In the genomic region with DNA sequence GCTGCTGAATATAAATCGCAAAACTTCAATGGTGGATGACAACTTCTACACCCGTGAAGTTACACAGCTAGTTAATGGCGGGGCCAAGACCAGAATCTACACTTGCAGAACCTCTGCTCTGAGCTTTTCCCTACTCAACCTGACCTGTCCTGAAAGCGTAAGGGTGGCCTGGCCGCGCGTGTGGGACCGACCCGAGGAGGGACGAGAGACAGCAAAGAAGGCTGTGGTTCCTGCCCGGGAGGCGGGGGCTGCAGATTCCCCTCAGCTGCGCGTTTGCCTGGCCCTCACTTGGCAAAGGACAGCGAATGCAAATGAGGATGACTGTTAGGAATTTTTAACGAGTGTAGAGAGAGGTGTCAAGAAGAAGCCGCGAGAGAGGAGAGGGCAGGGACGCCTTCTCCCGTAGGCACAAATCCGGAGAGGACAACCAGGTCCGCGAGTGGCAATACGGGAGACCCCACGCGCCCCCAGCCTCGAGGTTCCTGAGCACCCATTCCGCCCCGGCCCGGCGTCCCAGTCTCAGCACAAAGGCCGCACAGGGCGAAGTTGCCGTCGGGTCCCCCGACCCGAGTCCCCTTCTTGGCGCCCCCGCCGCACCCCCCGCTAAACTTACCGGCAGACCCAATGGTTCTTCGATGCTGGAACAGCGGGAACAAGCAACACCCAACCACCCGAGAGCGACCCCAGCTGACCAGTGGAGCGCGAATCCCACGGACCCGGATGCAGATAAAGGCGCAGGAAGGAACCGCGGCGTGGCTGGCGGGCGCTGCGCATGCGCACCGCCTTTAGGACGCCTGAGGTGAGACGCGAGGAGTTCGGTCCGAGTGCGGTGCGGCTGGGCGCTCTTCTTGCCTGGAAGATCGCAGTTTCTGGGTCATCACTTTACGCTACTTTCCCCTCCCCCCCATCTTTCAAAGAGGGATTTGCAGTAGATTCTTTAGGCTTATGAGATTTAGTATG, we compare ENCODE assay signal across 8 cellular contexts. TPM values are rescaled to one million over a fixed set of nuclear protein-coding genes. Genes with fewer than 3 reads are reported as not detected.
DNase-seq lines count a peak whose midpoint lies in the region; ATAC-seq, FAIRE-seq and TF ChIP-seq lines count a peak whose summit lies in the region.

TSS of gene GNPDA2 (minus strand) at position 696 of the 960 bp plus-strand sequence. CDS start 4,349 bp downstream, outside the sequence.

- H3K36me3 ChIP-seq in prostate gland (no peaks in the 10 kb centered on the region), urinary bladder (ENCODE audit: insufficient read depth) (no peaks in the 10 kb centered on the region)

- TF ChIP-seq POLR2A in GM12892 (IDR thresholded peaks at IDR 0.05; ENCODE audit: low read depth, low read length) (peak; percentile 92), prostate gland (IDR thresholded peaks at IDR 0.05) (peak; percentile 40)

- under 1% methylated on average over 64 of the region's 69 CpGs for WGBS in prostate gland
- WGBS in urinary bladder, result under 1% methylated on average over 69 of the region's 69 CpGs

- peak; percentile 97 for FAIRE-seq in GM12892 (lab: Jason Lieb, UNC)

- intact Hi-C loops in T-helper 1 cell treated with Interleukin-12 subunit alpha and Interleukin-12 subunit beta and Interleukin-4 antibody, amounts not matched to agents 30 ng/mL and 1 ng/mL, for 36 hours (cut with micrococcal nuclease), result loop anchor here (1.0 to 2.0 kb wide), 2 partner anchors 25 to 48 kb away; partner anchors contain the start of gene GUF1
- intact Hi-C loops in left ventricle myocardium superior (cut with micrococcal nuclease) (no loop called here), prostate gland (cut with DNase I) (loop anchor here (5.0 kb wide), 1 partner anchor 49 kb away; the partner anchor contains the start of gene GUF1)

- ATAC-seq in HG02798 (IDR thresholded peaks at IDR 0.05; ENCODE audit: poor library complexity, unreplicated experiment) (peak; percentile 96), left ventricle myocardium superior (peak; percentile 99)

- no peaks in the 10 kb centered on the region for H3K27me3 ChIP-seq in prostate gland (replicated peaks; ENCODE audit: insufficient read depth)

- TF ChIP-seq CTCF in prostate gland (IDR thresholded peaks at IDR 0.05), result peak in 2 of 4 experiments; percentile 26 to 30

- H3K4me3 ChIP-seq in prostate gland (peak within 1 kb of the TSS; percentile 83 to 87), urinary bladder (ENCODE audit: low read depth, low read length) (peak within 1 kb of the TSS; percentile 81)

- no peaks in the 10 kb centered on the region for H3K9me3 ChIP-seq in prostate gland

- H3K4me1 ChIP-seq in prostate gland (replicated peaks) (no peaks in the 10 kb centered on the region), urinary bladder (ENCODE audit: insufficient read depth) (no peaks in the 10 kb centered on the region)

- DNase-seq in GM12892 (ENCODE audit: insufficient read length), result peak; percentile 51
- peak; percentile 70 for DNase-seq in NCI-H1417 treated with DMSO at 0.1 percent for 48 hours (lab: John Stamatoyannopoulos, UW)
- peak; percentile 83 for DNase-seq in amniotic stem cell (lab: John Stamatoyannopoulos, UW)
- DNase-seq in left ventricle myocardium superior, result peak; percentile 95
- peak; percentile 84 for DNase-seq in prostate gland (ENCODE audit: low spot score)

- H3K27ac ChIP-seq in prostate gland (peak within 1 kb of the TSS; percentile 78 to 83), urinary bladder (ENCODE audit: low read depth) (peak within 1 kb of the TSS; percentile 65)

RNA-seq across cellular contexts. Expression of gene GNPDA2, which starts in this region (rescaled TPM):
- polyA plus RNA-seq in GM12892 (2012; ENCODE audit: missing spikeins), result 26.3 TPM
- total RNA-seq in T-helper 1 cell treated with Interleukin-12 subunit alpha and Interleukin-12 subunit beta and Interleukin-4 antibody, amounts not matched to agents 30 ng/mL and 1 ng/mL, for 36 hours, result 15.2 TPM in 2 replicates
- total RNA-seq in left ventricle myocardium superior (9.3 TPM), prostate gland (10 to 100 TPM; 13.2 to 16.2 TPM), urinary bladder (48.8 TPM)
- polyA plus RNA-seq in urinary bladder, result 22.7 TPM

Comparison
In these comparisons a context has a peak if more than half of its experiments do, and no peak if none do; other contexts are left out.
1. Peak in every context shown above with its lines: DNase-seq, ATAC-seq, H3K4me3 ChIP-seq and H3K27ac ChIP-seq.